13 cellular contexts compared by ENCODE assay signal in the genomic region with DNA sequence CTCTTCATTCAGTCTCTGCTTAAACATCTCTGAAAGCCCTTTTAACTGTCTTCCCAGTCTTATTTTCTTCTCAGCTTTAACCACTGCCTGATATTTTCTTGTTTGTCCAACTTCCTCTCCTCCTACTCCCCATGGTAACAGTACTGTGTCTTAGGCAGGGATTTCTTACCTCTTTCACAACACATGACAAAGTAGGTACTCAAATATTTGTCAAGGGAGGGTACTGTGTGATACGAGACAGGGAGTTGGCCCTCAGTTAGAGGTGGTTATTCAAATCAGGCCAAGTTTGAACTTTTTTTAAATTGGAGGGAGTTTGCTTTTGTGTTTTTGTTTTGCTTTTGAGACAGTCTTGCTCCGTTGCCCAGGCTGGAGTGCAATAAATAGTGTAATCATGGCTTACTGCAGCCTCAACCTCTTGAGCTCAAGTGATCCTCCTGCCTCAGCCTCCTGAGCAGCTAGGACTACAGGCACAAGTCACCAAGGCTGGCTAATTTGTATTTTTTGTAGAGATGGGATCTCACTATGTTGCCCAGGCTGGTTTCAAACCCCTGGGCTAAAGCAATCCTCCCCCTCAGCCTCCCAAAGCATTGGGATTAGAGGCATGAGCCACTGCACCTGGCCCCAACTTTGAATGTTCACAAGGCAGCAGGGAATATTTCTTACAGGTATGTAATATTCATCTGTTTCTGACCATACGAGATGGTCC. TPM values are rescaled to one million over a fixed set of nuclear protein-coding genes. Genes with fewer than 3 reads are reported as not detected.
DNase-seq lines count a peak whose midpoint lies in the region; ATAC-seq, FAIRE-seq and TF ChIP-seq lines count a peak whose summit lies in the region.
"Had no signal": no experiment of that assay in that cellular context is flagged by ENCODE, and none has a peak within 500 bp of the region (broad histone marks: within the 10 kb centered on the region; RNA-seq: fewer than 3 reads in every experiment).

No MANE protein-coding gene starts in this region.

- no peaks in the 10 kb centered on the region for H3K79me2 ChIP-seq in HepG2 (ENCODE audit: insufficient read depth, low read length)

- peaks cover 4% of the 10 kb centered on the region for H3K27me3 Mint-ChIP-seq in endothelial cell (ENCODE audit: unreplicated experiment)

- no peak for DNase-seq in right cardiac atrium
- no peak for DNase-seq in Right ventricle myocardium inferior (ENCODE audit: missing footprints)
- DNase-seq in amniotic epithelial cell (ENCODE audit: low read depth), result peak; percentile 67
- peak; percentile 88 for DNase-seq in HepG2 (ENCODE audit: low spot score)
- DNase-seq in endothelial cell (ENCODE audit: low spot score), result no peak
- no peak for DNase-seq in MG63
- DNase-seq: dorsolateral prefrontal cortex, NCI-H1436 had no signal

- POLR2A ChIA-PET in HepG2 (lab: Yijun Ruan, JAX), result interaction anchor here (1.6 to 5.4 kb wide), 5 partner anchors 20 to 112 kb away, joined by 5 to 31 read pairs (median 14); partner anchors contain the start of gene SMURF1

- no peaks in the 10 kb centered on the region for H3K9me3 ChIP-seq in right cardiac atrium (ENCODE audit: control insufficient read depth, low read length)
- no peaks in the 10 kb centered on the region for H3K9me3 ChIP-seq in HepG2 (ENCODE audit: low read length)
- no peaks in the 10 kb centered on the region for H3K9me3 ChIP-seq in MG63

- no peak overlapping the region for H2AFZ ChIP-seq in HepG2 (ENCODE audit: low read length)

- TF ChIP-seq CTCF in HepG2 (CRISPR knock-in tag; IDR thresholded peaks at IDR 0.05), result no peak
- TF ChIP-seq CTCF in endothelial cell (IDR thresholded peaks at IDR 0.05; ENCODE audit: unreplicated experiment), result no peak

- BruUV-seq in HepG2 (replicated peaks; lab: Mats Ljungman, UMichigan), result no TSS peak

- H3K4me1 ChIP-seq in right cardiac atrium (ENCODE audit: control insufficient read depth, insufficient read depth, low read length), result no peaks in the 10 kb centered on the region
- H3K4me1 ChIP-seq in HepG2 (ENCODE audit: insufficient read depth, low read length), result peaks cover 84% of the 10 kb centered on the region
- no peaks in the 10 kb centered on the region for H3K4me1 ChIP-seq in urinary bladder (ENCODE audit: insufficient read depth)

- H3K4me3 ChIP-seq in right cardiac atrium (ENCODE audit: low read length) (no peak overlapping the region), HepG2 (replicated peaks in 1 of 3; ENCODE audit: insufficient read depth in 1 of 3, low read depth in 2 of 3, low read length in 3 of 3) (peak overlapping the region in 1 of 3 experiments; percentile 10; a peak in 1 of 6 replicates), urinary bladder (ENCODE audit: low read depth, low read length) (no peak overlapping the region), MG63 (no peak overlapping the region)
- H3K4me3 ChIP-seq: dorsolateral prefrontal cortex had no signal

- H3K27ac ChIP-seq in right cardiac atrium (ENCODE audit: low read length) (no peak overlapping the region), HepG2 (ENCODE audit: extremely low read length, insufficient read depth, low read length) (peak overlapping the region; percentile 98), urinary bladder (ENCODE audit: low read depth) (peak overlapping the region; percentile 47)
- H3K27ac ChIP-seq: dorsolateral prefrontal cortex had no signal

- H3K27me3 ChIP-seq in right cardiac atrium (ENCODE audit: control insufficient read depth, insufficient read depth) (no peaks in the 10 kb centered on the region), HepG2 (ENCODE audit: control insufficient read depth in 1 of 2, insufficient read depth in 2 of 2, low read length in 2 of 2) (no peaks in the 10 kb centered on the region), MG63 (no peaks in the 10 kb centered on the region)

- no peak overlapping the region for H3K27ac Mint-ChIP-seq in endothelial cell (ENCODE audit: unreplicated experiment)

- CTCF ChIA-PET in HepG2 (lab: Yijun Ruan, JAX; ENCODE audit: low intra/inter-chr PET ratio, low total read pairs), result no interaction called here

- intact Hi-C loops in right cardiac atrium (cut with DNase I), result no loop called here
- intact Hi-C loops in Right ventricle myocardium inferior (cut with DNase I), result no loop called here
- intact Hi-C loops in HepG2 (cut with micrococcal nuclease; ENCODE audit: unreplicated experiment), result loop anchor here (2.0 to 5.0 kb wide), 6 partner anchors 20 to 168 kb away; partner anchors contain the start of gene SMURF1

- TF ChIP-seq EP300 in HepG2 (IDR thresholded peaks at IDR 0.05; ENCODE audit: low read depth in 2 of 2, low read length in 2 of 2), result peak in 1 of 2 experiments; percentile 89; a peak in 2 of 4 replicates
- peak; percentile 74 for TF ChIP-seq EP300 in HepG2 (CRISPR knock-in tag; IDR thresholded peaks at IDR 0.05; ENCODE audit: borderline replicate concordance)

- peak; percentile 88 for FAIRE-seq in HepG2 (lab: Jason Lieb, UNC)

- H3K4me2 ChIP-seq in HepG2 (ENCODE audit: low read depth, low read length), result peak overlapping the region; percentile 92

- ATAC-seq in right cardiac atrium (peak; percentile 48 to 52), Right ventricle myocardium inferior (no peak), HepG2 (peak; percentile 8; the same call in 2 of the 3 replicates), HG02623 (IDR thresholded peaks at IDR 0.05; ENCODE audit: unreplicated experiment) (no peak)

- peak overlapping the region; percentile 81 for H3K9ac ChIP-seq in HepG2 (ENCODE audit: insufficient read depth, low read depth, low read length)

- peaks cover 3% of the 10 kb centered on the region for H3K4me1 Mint-ChIP-seq in endothelial cell (ENCODE audit: unreplicated experiment)

- no peaks in the 10 kb centered on the region for H3K9me3 Mint-ChIP-seq in endothelial cell (ENCODE audit: unreplicated experiment)

- no peaks in the 10 kb centered on the region for H4K20me1 ChIP-seq in HepG2 (ENCODE audit: insufficient read depth, low read length)

- TF ChIP-seq RAD21 in HepG2 (CRISPR knock-in tag; IDR thresholded peaks at IDR 0.05), result no peak

- H3K36me3 ChIP-seq in HepG2 (replicated peaks in 1 of 2; ENCODE audit: control insufficient read depth in 1 of 2, insufficient read depth in 2 of 2, low read length in 2 of 2) (no peaks in the 10 kb centered on the region), urinary bladder (ENCODE audit: insufficient read depth) (no peaks in the 10 kb centered on the region), MG63 (no peaks in the 10 kb centered on the region)

- WGBS in right cardiac atrium, result 60% methylated on average over 3 of the region's 3 CpGs
- 9% methylated on average over 3 of the region's 3 CpGs for WGBS in HepG2 (ENCODE audit: low lambda C conversion rate)
- 56% methylated on average over 3 of the region's 3 CpGs for WGBS in urinary bladder

- no peak overlapping the region for H3K4me3 Mint-ChIP-seq in endothelial cell (ENCODE audit: unreplicated experiment)

- in situ Hi-C loops in HepG2 (cut with HindIII; ENCODE audit: extremely low pct_ligation_motif_present, low pct_unique_long_range_greater_than_20kb), result no loop called here

- H3K36me3 Mint-ChIP-seq in endothelial cell (ENCODE audit: low read depth, unreplicated experiment), result no peaks in the 10 kb centered on the region

- no peak for TF ChIP-seq POLR2A in HepG2 (IDR thresholded peaks at IDR 0.05; ENCODE audit: insufficient read depth in 1 of 2, low read depth in 2 of 2, low read length in 2 of 2)

TF ChIP-seq in HepG2, 621 proteins besides CTCF, POLR2A, EP300 and RAD21 (continues in another document):
- TF ChIP-seq, protein P1, sequence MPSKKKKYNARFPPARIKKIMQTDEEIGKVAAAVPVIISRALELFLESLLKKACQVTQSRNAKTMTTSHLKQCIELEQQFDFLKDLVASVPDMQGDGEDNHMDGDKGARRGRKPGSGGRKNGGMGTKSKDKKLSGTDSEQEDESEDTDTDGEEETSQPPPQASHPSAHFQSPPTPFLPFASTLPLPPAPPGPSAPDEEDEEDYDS (CRISPR knock-in tag; IDR thresholded peaks at IDR 0.05), result 0 out of 2 replicates have a peak, but pooled peaks have one; percentile 28
- TF ChIP-seq SAP130 (CRISPR knock-in tag; IDR thresholded peaks at IDR 0.05; ENCODE audit: low read depth) (peak; percentile 56), MEIS1 (CRISPR knock-in tag; IDR thresholded peaks at IDR 0.05; ENCODE audit: borderline replicate concordance) (0 out of 2 replicates have a peak, but pooled peaks have one; percentile 44), HNF4A (CRISPR knock-in tag; IDR thresholded peaks at IDR 0.05) (peak; percentile 45), TBX2 (CRISPR knock-in tag; IDR thresholded peaks at IDR 0.05; ENCODE audit: borderline replicate concordance) (peak; percentile 73)

RNA-seq across cellular contexts. Expression of gene KPNA7, which starts 2.5 kb away (rescaled TPM):
- total RNA-seq in right cardiac atrium (not detected), Right ventricle myocardium inferior (not detected), HepG2 (2016; rRNA removed; fragmentation: Illumina TruSeq; extraction: Trizol) (0.09 TPM in 1 of 2 replicates, not detected in the other), urinary bladder (not detected), endothelial cell (ENCODE audit: unreplicated experiment) (not detected)
- polyA plus RNA-seq in right cardiac atrium (not detected), HepG2 (2011; rRNA removed) (0.36 and 0.55 TPM in 2 replicates), urinary bladder (0.04 TPM)
- total RNA-seq in HepG2 (2016; cell fraction: cytosol; rRNA removed; fragmentation: Illumina TruSeq; extraction: Trizol; ENCODE audit: low read depth), result not detected in 2 replicates
- 0.15 TPM in 1 of 2 replicates, not detected in the other for total RNA-seq in HepG2 (2016; cell fraction: insoluble cytoplasmic fraction; rRNA removed; fragmentation: Illumina TruSeq; extraction: Trizol)
- 0.12 TPM in 1 of 2 replicates, not detected in the other for total RNA-seq in HepG2 (2016; cell fraction: membrane; rRNA removed; fragmentation: Illumina TruSeq; extraction: Trizol)
- total RNA-seq in HepG2 (2016; cell fraction: nucleus; rRNA removed; fragmentation: Illumina TruSeq; extraction: Trizol), result not detected in 2 replicates
- polyA plus RNA-seq in HepG2 (2011; cell fraction: cytosol; rRNA removed), result 0.25 and 0.40 TPM in 2 replicates
- 0.32 and 0.42 TPM in 2 replicates for polyA plus RNA-seq in HepG2 (2011; cell fraction: nucleus; rRNA removed)
- polyA plus RNA-seq in HepG2 (2012), result 0.38 TPM in 1 of 2 replicates, not detected in the other
- polyA plus RNA-seq in HepG2 (2016; cell fraction: cytosol; fragmentation: Illumina TruSeq; extraction: Trizol; ENCODE audit: low read depth), result 0.08 and 0.12 TPM in 2 replicates
- 0.31 TPM in 1 of 2 replicates, not detected in the other for polyA plus RNA-seq in HepG2 (2016; cell fraction: insoluble cytoplasmic fraction; fragmentation: Illumina TruSeq; extraction: Trizol; ENCODE audit: low read depth)
- polyA plus RNA-seq in HepG2 (2016; cell fraction: membrane; fragmentation: Illumina TruSeq; extraction: Trizol; ENCODE audit: low read depth), result 0.10 and 0.12 TPM in 2 replicates
- not detected in 2 replicates for polyA plus RNA-seq in HepG2 (2016; cell fraction: nucleus; fragmentation: Illumina TruSeq; extraction: Trizol; ENCODE audit: insufficient read depth, low read depth)
- 0.42 and 0.82 TPM in 2 replicates for polyA minus RNA-seq in HepG2 (2011; rRNA and poly(A)+ RNA removed; ENCODE audit: low replicate concordance)
- 0.35 TPM in 1 of 2 replicates, not detected in the other for polyA minus RNA-seq in HepG2 (2011; cell fraction: cytosol; rRNA and poly(A)+ RNA removed)
- 0.62 and 0.64 TPM in 2 replicates for polyA minus RNA-seq in HepG2 (2011; cell fraction: nucleus; rRNA and poly(A)+ RNA removed)
- total RNA-seq in MG63 (2014; rRNA removed; shearing (Covaris generic); ENCODE audit: low replicate concordance), result not detected in 2 replicates
- total RNA-seq: G401; T-helper 2 cell treated with Interferon-gamma antibody and Interleukin-4, amounts not matched to agents 100 ng/mL and 5 ng/mL, for 36 hours had no signal
- polyA plus RNA-seq: AG04450 had no signal

Comparison
In these comparisons a context has a peak if more than half of its experiments do, and no peak if none do; other contexts are left out.
1. ATAC-seq: peak in right cardiac atrium (2 of 2) and HepG2 (single experiment); none in Right ventricle myocardium inferior (single experiment) and HG02623 (single experiment).
2. DNase-seq: peak in amniotic epithelial cell (single experiment) and HepG2 (single experiment); none in right cardiac atrium (0 of 3), Right ventricle myocardium inferior (single experiment), endothelial cell (single experiment) and MG63 (single experiment).